Comparison of ENCODE assay signal across 7 cellular contexts in genomic region chr10:6064726-6065125, GRCh38. TPM values are rescaled to one million over a fixed set of nuclear protein-coding genes. Genes with fewer than 3 reads are reported as not detected.
"Had no signal": no experiment of that assay in that cellular context is flagged by ENCODE, and none has a peak within 500 bp of the region (broad histone marks: within the 10 kb centered on the region; RNA-seq: fewer than 3 reads in every experiment).

No MANE protein-coding gene starts in this region.

RNA-seq across cellular contexts. Expression of gene IL2RA, which starts 2.6 kb away (rescaled TPM):
- total RNA-seq: dermis blood vessel endothelial cell, foreskin keratinocyte, kidney epithelial cell, occipital lobe, pulmonary artery endothelial cell, SJSA1, smooth muscle cell had no signal
